Comparison of ENCODE assay signal across 8 cellular contexts in the genomic region with DNA sequence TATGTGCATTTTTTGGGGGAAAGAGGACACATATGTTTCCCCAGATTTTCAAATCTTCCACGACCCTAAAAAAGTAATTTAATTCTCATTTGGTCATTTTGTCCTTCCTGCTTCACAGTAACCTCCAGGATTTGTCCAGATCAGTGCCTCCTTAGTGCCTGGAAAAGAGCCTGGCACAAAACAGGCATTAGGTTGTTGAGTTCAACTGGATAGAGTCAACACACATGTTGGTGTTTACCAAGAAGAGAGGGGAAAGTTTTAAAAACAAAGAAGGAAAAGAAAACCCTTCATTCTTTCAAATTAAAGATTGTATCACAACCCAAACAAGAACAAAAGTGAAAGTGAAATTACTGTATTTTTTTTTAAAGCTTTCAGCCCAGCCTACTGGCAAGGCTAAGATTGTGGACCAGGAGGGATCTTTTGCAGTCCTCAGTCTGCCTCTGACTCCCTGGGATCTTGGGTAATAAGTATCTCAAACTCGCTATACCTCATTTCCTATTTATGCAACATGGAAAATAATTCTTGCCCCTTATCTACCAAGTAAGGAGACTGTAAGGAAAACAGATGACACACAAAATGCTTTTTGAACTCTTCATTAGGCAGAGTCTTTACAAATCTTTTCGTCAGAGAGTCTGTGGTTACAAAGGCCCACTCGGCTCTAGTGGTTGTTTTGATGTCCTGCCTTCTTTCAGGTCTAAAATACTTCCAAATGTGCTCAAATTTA. TPM values are rescaled to one million over a fixed set of nuclear protein-coding genes. Genes with fewer than 3 reads are reported as not detected.
A peak's percentile ranks its signal among the peaks of the same experiment; 100 is the strongest.
DNase-seq lines count a peak whose midpoint lies in the region; ATAC-seq, FAIRE-seq and TF ChIP-seq lines count a peak whose summit lies in the region.

No MANE protein-coding gene starts in this region.

- TF ChIP-seq CTCF in GM13976 (IDR thresholded peaks at IDR 0.05; ENCODE audit: borderline replicate concordance, control extremely low read depth, extremely low read depth, insufficient read depth, missing control alignments) (no peak), RWPE2 (IDR thresholded peaks at IDR 0.05; ENCODE audit: poor library complexity, severe bottlenecking) (no peak), kidney (IDR thresholded peaks at IDR 0.05; ENCODE audit: borderline replicate concordance, extremely low read depth, insufficient read depth) (no peak)

- intact Hi-C loops in kidney (cut with DNase I) = no loop called here

- DNase-seq in GM13976 (ENCODE audit: low spot score) = peak; percentile 49
- no peak for DNase-seq in RWPE2 (ENCODE audit: low spot score)
- DNase-seq in fibroblast of gingiva (ENCODE audit: low read depth) = peak; percentile 93
- DNase-seq in stimulated activated naive CD8-positive, alpha-beta T cell treated with anti-CD3 and anti-CD28 coated beads, Interleukin-15, amount 100 ng/mL, for 72 hours = peak; percentile 18 to 25
- no peak for DNase-seq in NCI-H524 (lab: John Stamatoyannopoulos, UW)
- DNase-seq in NCI-H526 (lab: John Stamatoyannopoulos, UW) = no peak
- no peak for DNase-seq in kidney

- H3K27ac ChIP-seq in RWPE2 (ENCODE audit: poor library complexity, severe bottlenecking) = peak overlapping the region; percentile 34
- no peak overlapping the region for H3K27ac ChIP-seq in kidney (ENCODE audit: low read depth in 2 of 2, low read length in 2 of 2)

- H3K9ac ChIP-seq in kidney (ENCODE audit: low read length in 2 of 2) = no peak overlapping the region

- H3K4me1 ChIP-seq in RWPE2 (ENCODE audit: insufficient read depth, poor library complexity, severe bottlenecking) = peaks cover 16% of the 10 kb centered on the region
- no peaks in the 10 kb centered on the region for H3K4me1 ChIP-seq in kidney (ENCODE audit: control insufficient read depth in 1 of 2, insufficient read depth in 1 of 2, low read depth in 1 of 2, low read length in 2 of 2)

- no peaks in the 10 kb centered on the region for H3K9me3 Mint-ChIP-seq in stimulated activated naive CD8-positive, alpha-beta T cell treated with anti-CD3 and anti-CD28 coated beads, Interleukin-15, amount 100 ng/mL, for 72 hours

- peak overlapping the region; percentile 63 to 70 for H3K4me3 Mint-ChIP-seq in stimulated activated naive CD8-positive, alpha-beta T cell treated with anti-CD3 and anti-CD28 coated beads, Interleukin-15, amount 100 ng/mL, for 72 hours

- H3K36me3 ChIP-seq in RWPE2 (ENCODE audit: low read depth) (no peaks in the 10 kb centered on the region), kidney (ENCODE audit: control insufficient read depth in 1 of 2, insufficient read depth in 2 of 2, low read length in 2 of 2) (no peaks in the 10 kb centered on the region)

- peak overlapping the region; percentile 87 to 89 for H3K27ac Mint-ChIP-seq in stimulated activated naive CD8-positive, alpha-beta T cell treated with anti-CD3 and anti-CD28 coated beads, Interleukin-15, amount 100 ng/mL, for 72 hours

- no peaks in the 10 kb centered on the region for H3K27me3 Mint-ChIP-seq in stimulated activated naive CD8-positive, alpha-beta T cell treated with anti-CD3 and anti-CD28 coated beads, Interleukin-15, amount 100 ng/mL, for 72 hours

- H3K4me3 ChIP-seq in RWPE2 (ENCODE audit: severe bottlenecking) (no peak overlapping the region), kidney (ENCODE audit: low read length in 2 of 2) (no peak overlapping the region)

- no peak for FAIRE-seq in kidney (lab: Jason Lieb, UNC)

- no peaks in the 10 kb centered on the region for H3K9me3 ChIP-seq in RWPE2 (ENCODE audit: severe bottlenecking)
- no peaks in the 10 kb centered on the region for H3K9me3 ChIP-seq in kidney (ENCODE audit: control insufficient read depth in 1 of 2, low read length in 2 of 2)

- in situ Hi-C loops in GM13976 (cut with MboI; ENCODE audit: low sequenced_read_pairs, unreplicated experiment) = no loop called here

- no peaks in the 10 kb centered on the region for H3K27me3 ChIP-seq in RWPE2 (ENCODE audit: insufficient read depth, poor library complexity, severe bottlenecking)

- peak; percentile 50 for ATAC-seq in HG02571 (IDR thresholded peaks at IDR 0.05; ENCODE audit: unreplicated experiment)
- peak; percentile 80 for ATAC-seq in RWPE2 (ENCODE audit: low read depth)
- peak; percentile 68 for ATAC-seq in stimulated activated naive CD8-positive, alpha-beta T cell treated with anti-CD3 and anti-CD28 coated beads, Interleukin-15, amount 100 ng/mL, for 72 hours

- H3K4me1 Mint-ChIP-seq in stimulated activated naive CD8-positive, alpha-beta T cell treated with anti-CD3 and anti-CD28 coated beads, Interleukin-15, amount 100 ng/mL, for 72 hours = peaks cover 41% of the 10 kb centered on the region

RNA-seq across cellular contexts. Expression of a gene that starts 57.8 kb away (rescaled TPM):
- total RNA-seq in kidney = 13.1 TPM
- polyA plus RNA-seq in kidney (ENCODE audit: insufficient read depth, low read depth, low replicate concordance) = 4.0 TPM

Comparison
In these comparisons a context has a peak if more than half of its experiments do, and no peak if none do; other contexts are left out.
1. DNase-seq: peak in GM13976 (single experiment), fibroblast of gingiva (single experiment) and stimulated activated naive CD8-positive, alpha-beta T cell treated with anti-CD3 and anti-CD28 coated beads, Interleukin-15, amount 100 ng/mL, for 72 hours (2 of 2); none in RWPE2 (single experiment), NCI-H524 (0 of 2), NCI-H526 (0 of 2) and kidney (single experiment).
2. Peak in every context shown above with its lines, with median percentiles within 50 percentile points of each other: ATAC-seq.